In the genomic region with DNA sequence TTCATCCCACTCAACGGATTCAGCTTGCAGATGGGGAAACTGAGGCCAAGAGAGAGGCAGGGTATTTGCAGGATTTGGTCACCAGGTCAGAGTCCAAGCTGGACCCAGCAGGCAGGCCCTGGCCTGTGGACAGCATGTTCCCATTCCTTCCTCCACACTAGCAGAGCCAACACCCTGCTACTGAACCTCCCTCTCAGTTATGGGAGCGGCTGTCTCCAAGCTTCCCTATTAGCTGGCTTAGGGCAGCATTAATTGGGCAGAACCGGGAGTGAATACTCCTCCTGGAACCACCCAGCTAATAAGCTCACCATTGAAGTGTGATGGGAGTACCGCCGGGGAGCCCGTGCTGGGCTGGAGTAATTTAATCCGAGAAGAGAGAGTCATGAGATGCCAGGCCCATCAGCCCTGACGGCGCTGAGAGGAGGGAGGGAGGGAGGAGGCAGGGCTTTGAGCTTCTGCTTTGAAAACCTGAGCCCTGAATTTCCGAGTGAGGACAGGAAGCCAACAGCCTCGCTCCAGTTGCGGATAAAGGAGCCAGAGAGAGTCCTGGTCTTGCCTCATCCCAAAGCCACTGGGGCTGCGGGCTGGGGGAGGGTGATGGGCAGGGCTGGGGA, we compare ENCODE assay signal across 19 cellular contexts. TPM values are rescaled to one million over a fixed set of nuclear protein-coding genes. Genes with fewer than 3 reads are reported as not detected.
A peak's percentile ranks its signal among the peaks of the same experiment; 100 is the strongest.
DNase-seq lines count a peak whose midpoint lies in the region; ATAC-seq, FAIRE-seq and TF ChIP-seq lines count a peak whose summit lies in the region.
"Had no signal": no experiment of that assay in that cellular context is flagged by ENCODE, and none has a peak within 500 bp of the region (broad histone marks: within the 10 kb centered on the region; RNA-seq: fewer than 3 reads in every experiment).

No MANE protein-coding gene starts in this region.

- H3K4me3 ChIP-seq in kidney (ENCODE audit: low read length in 2 of 2), result no peak overlapping the region
- H3K4me3 ChIP-seq: gastroesophageal sphincter, spleen had no signal

- H3K9me3 Mint-ChIP-seq in activated CD4-positive, alpha-beta T cell treated with anti-CD3 and anti-CD28 coated beads, Interleukin-2, amount 10 ng/mL, durations not matched to agents 7 days and 5 days, result peaks cover 6% of the 10 kb centered on the region

- H3K9ac ChIP-seq in kidney (ENCODE audit: low read length in 2 of 2), result no peak overlapping the region

- peaks cover 6 to 23% of the 10 kb centered on the region in 2 donors for H3K9me3 ChIP-seq in kidney (ENCODE audit: control insufficient read depth in 1 of 2, low read length in 2 of 2)

- no peaks in the 10 kb centered on the region for H3K36me3 ChIP-seq in kidney (ENCODE audit: control insufficient read depth in 1 of 2, insufficient read depth in 2 of 2, low read length in 2 of 2)
- H3K36me3 ChIP-seq: gastroesophageal sphincter, spleen had no signal

- TF ChIP-seq CTCF in kidney (IDR thresholded peaks at IDR 0.05; ENCODE audit: borderline replicate concordance, extremely low read depth, insufficient read depth), result no peak

- H3K27ac ChIP-seq in kidney (ENCODE audit: low read depth in 2 of 2, low read length in 2 of 2), result no peak overlapping the region
- H3K27ac ChIP-seq: gastroesophageal sphincter, spleen had no signal

- no peak for DNase-seq in Right ventricle myocardium inferior (ENCODE audit: missing footprints)
- DNase-seq in cardiac septum (ENCODE audit: low spot score), result no peak
- DNase-seq in astrocyte of the hippocampus (ENCODE audit: low read depth, low spot score), result peak; percentile 29
- DNase-seq in kidney, result peak; percentile 45
- DNase-seq in activated CD4-positive, alpha-beta T cell treated with anti-CD3 and anti-CD28 coated beads, Interleukin-2, amount 10 ng/mL, durations not matched to agents 7 days and 5 days, result no peak
- DNase-seq: ACHN; activated CD4-positive, alpha-beta T cell treated with anti-CD3 and anti-CD28 coated beads for 4 hours; activated T-cell treated with anti-CD3 and anti-CD28 coated beads, Interleukin-2, amount 50 U/mL, for 72 hours; Caco-2; MM.1S; NCI-H446 treated with DMSO at 0.1 percent for 48 hours; T-helper 17 cell had no signal

- intact Hi-C loops in Right ventricle myocardium inferior (cut with DNase I) (no loop called here), cardiac septum (cut with DNase I) (no loop called here), kidney (cut with DNase I) (no loop called here)

- H3K4me3 Mint-ChIP-seq in activated CD4-positive, alpha-beta T cell treated with anti-CD3 and anti-CD28 coated beads, Interleukin-2, amount 10 ng/mL, durations not matched to agents 7 days and 5 days, result no peak overlapping the region
- H3K4me3 Mint-ChIP-seq: activated T-cell treated with anti-CD3 and anti-CD28 coated beads, Interleukin-2, amount 50 U/mL, for 72 hours; T-helper 17 cell had no signal

- H3K27ac Mint-ChIP-seq in activated CD4-positive, alpha-beta T cell treated with anti-CD3 and anti-CD28 coated beads, Interleukin-2, amount 10 ng/mL, durations not matched to agents 7 days and 5 days, result no peak overlapping the region
- H3K27ac Mint-ChIP-seq: activated T-cell treated with anti-CD3 and anti-CD28 coated beads, Interleukin-2, amount 50 U/mL, for 72 hours; T-helper 17 cell had no signal

- no peaks in the 10 kb centered on the region for H3K36me3 Mint-ChIP-seq in activated CD4-positive, alpha-beta T cell treated with anti-CD3 and anti-CD28 coated beads, Interleukin-2, amount 10 ng/mL, durations not matched to agents 7 days and 5 days (ENCODE audit: low read depth)

- CTCF ChIA-PET in activated CD4-positive, alpha-beta T cell treated with anti-CD3 and anti-CD28 coated beads, Interleukin-2, amount 10 ng/mL, durations not matched to agents 7 days and 5 days (lab: Charles Lee), result interaction anchor here (0.8 kb wide), 1 partner anchor 16 kb away, joined by 3 read pairs; no protein-coding TSS in a partner anchor

- no peaks in the 10 kb centered on the region for H3K27me3 Mint-ChIP-seq in activated CD4-positive, alpha-beta T cell treated with anti-CD3 and anti-CD28 coated beads, Interleukin-2, amount 10 ng/mL, durations not matched to agents 7 days and 5 days

- H3K4me1 Mint-ChIP-seq in activated CD4-positive, alpha-beta T cell treated with anti-CD3 and anti-CD28 coated beads, Interleukin-2, amount 10 ng/mL, durations not matched to agents 7 days and 5 days, result no peaks in the 10 kb centered on the region

- no peaks in the 10 kb centered on the region for H3K4me1 ChIP-seq in kidney (ENCODE audit: control insufficient read depth in 1 of 2, insufficient read depth in 1 of 2, low read depth in 1 of 2, low read length in 2 of 2)
- H3K4me1 ChIP-seq: Caco-2, gastroesophageal sphincter, spleen had no signal

- FAIRE-seq in kidney (lab: Jason Lieb, UNC), result no peak
- FAIRE-seq: HTR-8/SVneo had no signal

- POLR2A ChIA-PET in activated CD4-positive, alpha-beta T cell treated with anti-CD3 and anti-CD28 coated beads, Interleukin-2, amount 10 ng/mL, durations not matched to agents 7 days and 5 days (lab: Charles Lee), result no interaction called here

- ATAC-seq in Right ventricle myocardium inferior (peak; percentile 45), GM19467 (IDR thresholded peaks at IDR 0.05; ENCODE audit: unreplicated experiment) (no peak), HG02588 (IDR thresholded peaks at IDR 0.05; ENCODE audit: unreplicated experiment) (no peak), HG03095 (IDR thresholded peaks at IDR 0.05; ENCODE audit: unreplicated experiment) (no peak)
- ATAC-seq: activated T-cell treated with anti-CD3 and anti-CD28 coated beads, Interleukin-2, amount 50 U/mL, for 72 hours; gastroesophageal sphincter; left lobe of liver; T-helper 17 cell had no signal

RNA-seq across cellular contexts. Expression of a gene that starts 31.9 kb away (rescaled TPM):
- total RNA-seq in Right ventricle myocardium inferior (10.7 TPM), cardiac septum (7.4 TPM), kidney (3.8 TPM)
- 3.5 TPM for polyA plus RNA-seq in kidney (ENCODE audit: insufficient read depth, low read depth, low replicate concordance)
- under 1 TPM in 1 of 2 experiments, not detected in 1; 0.07 TPM for total RNA-seq in activated CD4-positive, alpha-beta T cell treated with anti-CD3 and anti-CD28 coated beads, Interleukin-2, amount 10 ng/mL, durations not matched to agents 7 days and 5 days
- total RNA-seq: activated T-cell treated with anti-CD3 and anti-CD28 coated beads, Interleukin-2, amount 50 U/mL, for 72 hours; T-helper 17 cell had no signal

Comparison
In these comparisons a context has a peak if more than half of its experiments do, and no peak if none do; other contexts are left out.
1. DNase-seq: peak in astrocyte of the hippocampus (single experiment) and kidney (single experiment); none in Right ventricle myocardium inferior (single experiment), cardiac septum (single experiment) and activated CD4-positive, alpha-beta T cell treated with anti-CD3 and anti-CD28 coated beads, Interleukin-2, amount 10 ng/mL, durations not matched to agents 7 days and 5 days (single experiment).